Comparison of ENCODE assay signal across 36 cellular contexts in the genomic region with DNA sequence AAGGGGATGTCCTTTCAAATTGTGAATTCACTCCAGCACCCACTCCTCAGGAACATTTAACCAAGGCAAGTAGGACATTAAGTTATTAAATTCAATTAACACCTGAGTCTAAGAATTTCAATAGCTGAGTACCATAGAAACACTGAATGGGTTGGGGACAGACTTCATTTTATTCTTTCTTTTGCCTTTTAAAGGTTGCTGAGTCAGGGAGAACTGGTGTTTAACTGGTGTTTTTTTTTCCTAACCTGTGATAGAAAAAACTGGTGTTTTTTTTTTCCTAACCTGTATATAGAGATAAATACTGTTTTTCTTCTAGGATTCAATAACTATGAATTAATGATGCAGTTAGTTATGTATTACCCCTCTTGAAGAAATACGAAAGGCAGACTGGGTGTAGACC.
"Had no signal": no experiment of that assay in that cellular context is flagged by ENCODE, and none has a peak within 500 bp of the region (broad histone marks: within the 10 kb centered on the region; RNA-seq: fewer than 3 reads in every experiment).

No MANE protein-coding gene starts in this region.

- H3K9me3 ChIP-seq: adrenal gland, body of pancreas, breast epithelium had no signal

- H3K4me1 ChIP-seq: adrenal gland, body of pancreas, breast epithelium had no signal

- H3K27me3 Mint-ChIP-seq: activated B cell treated with CpG ODN at 0.5 μM for 24 hours; activated CD4-positive, alpha-beta memory T cell treated with anti-CD3 and anti-CD28 coated beads for 36 hours; activated CD4-positive, alpha-beta T cell treated with anti-CD3 and anti-CD28 coated beads, Interleukin-2, amount 10 ng/mL, durations not matched to agents 24 days and 14 days; activated CD8-positive, alpha-beta T cell treated with anti-CD3 and anti-CD28 coated beads for 36 hours; activated naive CD8-positive, alpha-beta T cell treated with anti-CD3 and anti-CD28 coated beads for 36 hours; activated T-helper 17 cell treated with anti-CD3 and anti-CD28 coated beads, Interleukin-2, amount 50 U/mL, for 72 hours had no signal

- H3K4me1 Mint-ChIP-seq: activated B cell treated with CpG ODN at 0.5 μM for 24 hours had no signal

- H3K27ac Mint-ChIP-seq: activated B cell treated with CpG ODN at 0.5 μM for 24 hours; activated CD4-positive, alpha-beta memory T cell treated with anti-CD3 and anti-CD28 coated beads for 36 hours; activated CD4-positive, alpha-beta T cell treated with anti-CD3 and anti-CD28 coated beads, Interleukin-2, amount 10 ng/mL, durations not matched to agents 24 days and 14 days; activated CD8-positive, alpha-beta T cell treated with anti-CD3 and anti-CD28 coated beads for 36 hours; activated naive CD4-positive, alpha-beta T cell treated with anti-CD3 and anti-CD28 coated beads for 36 hours; activated naive CD4-positive, alpha-beta T cell treated with anti-CD3 and anti-CD28 coated beads, Interleukin-2, amount 50 U/mL, for 72 hours; activated naive CD8-positive, alpha-beta T cell treated with anti-CD3 and anti-CD28 coated beads for 36 hours; activated T-helper 1 cell treated with anti-CD3 and anti-CD28 coated beads, Interleukin-12 subunit alpha, Interleukin-12 subunit beta, Interleukin-2, Interleukin-4 antibody, amounts not matched to agents 30 ng/mL and 10 ng/mL and 1 ng/mL, durations not matched to agents 14 hours and 24 hours and 36 hours; activated T-helper 17 cell treated with anti-CD3 and anti-CD28 coated beads, Interleukin-2, amount 50 U/mL, for 72 hours; T-helper 1 cell treated with Interleukin-12 subunit alpha and Interleukin-12 subunit beta and Interleukin-4 antibody, amounts not matched to agents 30 μg/mL and 1 μg/mL, for 36 hours; T-helper 2 cell treated with Interferon-gamma antibody and Interleukin-4, amounts not matched to agents 5 μg/mL and 100 μg/mL, for 36 hours had no signal

- H3K27me3 ChIP-seq: adrenal gland, body of pancreas, brain microvascular endothelial cell, breast epithelium had no signal

- H3K4me3 Mint-ChIP-seq: activated B cell treated with CpG ODN at 0.5 μM for 24 hours; activated CD4-positive, alpha-beta memory T cell treated with anti-CD3 and anti-CD28 coated beads for 36 hours; activated CD4-positive, alpha-beta T cell treated with anti-CD3 and anti-CD28 coated beads, Interleukin-2, amount 10 ng/mL, durations not matched to agents 24 days and 14 days; activated CD8-positive, alpha-beta T cell treated with anti-CD3 and anti-CD28 coated beads for 36 hours; activated naive CD4-positive, alpha-beta T cell treated with anti-CD3 and anti-CD28 coated beads for 36 hours; activated naive CD8-positive, alpha-beta T cell treated with anti-CD3 and anti-CD28 coated beads for 36 hours; activated T-helper 1 cell treated with anti-CD3 and anti-CD28 coated beads, Interleukin-12 subunit alpha, Interleukin-12 subunit beta, Interleukin-2, Interleukin-4 antibody, amounts not matched to agents 30 ng/mL and 10 ng/mL and 1 ng/mL, durations not matched to agents 14 hours and 24 hours and 36 hours; activated T-helper 17 cell treated with anti-CD3 and anti-CD28 coated beads, Interleukin-2, amount 50 U/mL, for 72 hours; T-helper 1 cell treated with Interleukin-12 subunit alpha and Interleukin-12 subunit beta and Interleukin-4 antibody, amounts not matched to agents 30 μg/mL and 1 μg/mL, for 36 hours; T-helper 2 cell treated with Interferon-gamma antibody and Interleukin-4, amounts not matched to agents 5 μg/mL and 100 μg/mL, for 36 hours had no signal

- DNase-seq: activated B cell treated with CpG ODN at 0.5 μM for 24 hours; activated CD4-positive, alpha-beta memory T cell treated with anti-CD3 and anti-CD28 coated beads for 36 hours; activated CD4-positive, alpha-beta T cell treated with anti-CD3 and anti-CD28 coated beads for 4 hours; activated CD4-positive, alpha-beta T cell treated with anti-CD3 and anti-CD28 coated beads, Interleukin-2, amount 10 ng/mL, durations not matched to agents 24 days and 14 days; activated CD4-positive, alpha-beta T cell treated with anti-CD3 and anti-CD28 coated beads, Interleukin-2, amount 50 U/mL, for 1 hour; activated CD4-positive, alpha-beta T cell treated with anti-CD3 and anti-CD28 coated beads, Interleukin-2, amount 50 U/mL, for 4 hours; activated CD4-positive, CD25-positive, alpha-beta regulatory T cell treated with anti-CD3 and anti-CD28 coated beads, Interleukin-2, amount 50 U/mL, for 72 hours; activated CD8-positive, alpha-beta memory T cell treated with anti-CD3 and anti-CD28 coated beads, Interleukin-2, amount 50 U/mL, for 4 hours; activated CD8-positive, alpha-beta T cell treated with anti-CD3 and anti-CD28 coated beads for 36 hours; activated effector memory CD4-positive, alpha-beta T cell treated with anti-CD3 and anti-CD28 coated beads, Interleukin-2, amount 50 U/mL, for 16 hours; activated gamma-delta T cell treated with Interleukin-2 at 50 U/mL for 16 hours; activated naive CD4-positive, alpha-beta T cell; activated naive CD4-positive, alpha-beta T cell treated with anti-CD3 and anti-CD28 coated beads for 36 hours; activated naive CD4-positive, alpha-beta T cell treated with anti-CD3 and anti-CD28 coated beads, Interleukin-2, amount 50 U/mL, for 16 hours; activated naive CD8-positive, alpha-beta T cell treated with anti-CD3 and anti-CD28 coated beads for 36 hours; activated T-cell treated with anti-CD3 and anti-CD28 coated beads for 4 hours; activated T-cell treated with anti-CD3 and anti-CD28 coated beads, Interleukin-2, amount 50 U/mL, for 1 hour; activated T-cell treated with anti-CD3 and anti-CD28 coated beads, Interleukin-2, amount 50 U/mL, for 48 hours; adrenal gland; amniotic stem cell; aorta; body of pancreas; brain microvascular endothelial cell; central memory CD4-positive, alpha-beta T cell; T-helper 2 cell; T-helper 9 cell had no signal

- FAIRE-seq: astrocyte, colon, TTC549 had no signal

- H3K36me3 ChIP-seq: adrenal gland, brain microvascular endothelial cell, breast epithelium had no signal

- H3K9me3 Mint-ChIP-seq: activated B cell treated with CpG ODN at 0.5 μM for 24 hours; activated CD4-positive, alpha-beta memory T cell treated with anti-CD3 and anti-CD28 coated beads for 36 hours; activated CD4-positive, alpha-beta T cell treated with anti-CD3 and anti-CD28 coated beads, Interleukin-2, amount 10 ng/mL, durations not matched to agents 24 days and 14 days; activated CD8-positive, alpha-beta T cell treated with anti-CD3 and anti-CD28 coated beads for 36 hours; activated naive CD4-positive, alpha-beta T cell treated with anti-CD3 and anti-CD28 coated beads for 36 hours; activated naive CD4-positive, alpha-beta T cell treated with anti-CD3 and anti-CD28 coated beads, Interleukin-2, amount 50 U/mL, for 72 hours; activated naive CD8-positive, alpha-beta T cell treated with anti-CD3 and anti-CD28 coated beads for 36 hours; activated T-helper 1 cell treated with anti-CD3 and anti-CD28 coated beads, Interleukin-12 subunit alpha, Interleukin-12 subunit beta, Interleukin-2, Interleukin-4 antibody, amounts not matched to agents 30 ng/mL and 10 ng/mL and 1 ng/mL, durations not matched to agents 14 hours and 24 hours and 36 hours; activated T-helper 17 cell treated with anti-CD3 and anti-CD28 coated beads, Interleukin-2, amount 50 U/mL, for 72 hours; T-helper 1 cell treated with Interleukin-12 subunit alpha and Interleukin-12 subunit beta and Interleukin-4 antibody, amounts not matched to agents 30 μg/mL and 1 μg/mL, for 36 hours; T-helper 2 cell treated with Interferon-gamma antibody and Interleukin-4, amounts not matched to agents 5 μg/mL and 100 μg/mL, for 36 hours had no signal

- H3K27ac ChIP-seq: adrenal gland, body of pancreas, brain microvascular endothelial cell, breast epithelium, VCaP had no signal

- ATAC-seq: activated CD8-positive, alpha-beta T cell treated with anti-CD3 and anti-CD28 coated beads for 36 hours; activated naive CD4-positive, alpha-beta T cell treated with anti-CD3 and anti-CD28 coated beads, Interleukin-2, amount 50 U/mL, for 72 hours; activated T-helper 17 cell treated with anti-CD3 and anti-CD28 coated beads, Interleukin-2, amount 50 U/mL, for 72 hours; body of pancreas had no signal

- H3K4me3 ChIP-seq: adrenal gland, body of pancreas, breast epithelium had no signal
